In genomic region chr11:70734911-70735310, GRCh38 we compare ENCODE assay signal across 21 cellular contexts.
"Had no signal": no experiment of that assay in that cellular context is flagged by ENCODE, and none has a peak within 500 bp of the region (broad histone marks: within the 10 kb centered on the region; RNA-seq: fewer than 3 reads in every experiment).

No MANE protein-coding gene starts in this region.

- H2AFZ ChIP-seq: parathyroid adenoma had no signal

- FAIRE-seq: keratinocyte had no signal

- H3K27ac ChIP-seq: parathyroid adenoma, right atrium auricular region, right lobe of liver, tibial nerve, uterus had no signal

- DNase-seq: hippocampal formation; midbrain; mucosa of descending colon; naive thymus-derived CD4-positive, alpha-beta T cell; nucleus accumbens; stimulated activated CD4-positive, alpha-beta T cell treated with anti-CD3 and anti-CD28 coated beads, Interleukin-1b, Interleukin-23, amount 100 ng/mL, for 48 hours; stimulated activated CD4-positive, alpha-beta T cell treated with anti-CD3 and anti-CD28 coated beads, Interleukin-2, amount 100 ng/mL, for 48 hours; stimulated activated CD4-positive, alpha-beta T cell treated with anti-CD3 and anti-CD28 coated beads, Interleukin-4, amount 100 ng/mL, for 4 hours; stimulated activated CD8-positive, alpha-beta memory T cell treated with anti-CD3 and anti-CD28 coated beads, Interleukin-4, amount 100 ng/mL, for 48 hours; stimulated activated naive CD4-positive, alpha-beta T cell treated with Interleukin-2 at 50 U/mL for 16 hours; stimulated activated naive CD8-positive, alpha-beta T cell treated with anti-CD3 and anti-CD28 coated beads, Interleukin-15, amount 100 ng/mL, for 72 hours; substantia nigra; uterus had no signal

- H3K36me3 ChIP-seq: right atrium auricular region, right lobe of liver, tibial nerve, uterus had no signal

- H3K9me3 ChIP-seq: mucosa of descending colon, right atrium auricular region, right lobe of liver, uterus had no signal

- H3K9ac ChIP-seq: parathyroid adenoma had no signal

- H3K27me3 ChIP-seq: right atrium auricular region, right lobe of liver, tibial nerve, uterus had no signal

- H3K4me1 ChIP-seq: parathyroid adenoma, right atrium auricular region, right lobe of liver, tibial nerve, uterus had no signal

- H3K4me2 ChIP-seq: smooth muscle cell had no signal

- ATAC-seq: mucosa of descending colon; naive thymus-derived CD4-positive, alpha-beta T cell; natural killer cell treated with Interleukin-12 subunit alpha and Interleukin-12 subunit beta and Interleukin-15 and Interleukin-18, amount 100 ng/mL, for 72 hours; right lobe of liver; stimulated activated memory B cell treated with anti-CD40 and anti-IgM and Interleukin-4, amounts not matched to agents 10 μg/mL and 1 μg/mL and 100 μg/mL, for 72 hours; stimulated activated naive CD8-positive, alpha-beta T cell treated with anti-CD3 and anti-CD28 coated beads, Interleukin-15, amount 100 ng/mL, for 72 hours had no signal

- H3K4me3 ChIP-seq: mucosa of descending colon, right atrium auricular region, right lobe of liver, smooth muscle cell, tibial nerve, uterus had no signal

- H3K79me2 ChIP-seq: parathyroid adenoma had no signal
